ENCODE assay signal across 2 cellular contexts in genomic region chr1:153343811-153344717, GRCh38.
TF ChIP-seq lines count a peak whose summit lies in the region.

No MANE protein-coding gene starts in this region.

TF ChIP-seq in GM12891, 5 proteins besides CTCF, POLR2A, EP300 and RAD21:
- TF ChIP-seq POLR2AphosphoS5 (IDR thresholded peaks at IDR 0.05; ENCODE audit: low read depth, low read length) (0 out of 2 replicates have a peak, but pooled peaks have one; percentile 7), PAX5 (IDR thresholded peaks at IDR 0.05; ENCODE audit: insufficient read depth, low read length, severe bottlenecking) (no peak)

TF ChIP-seq in H1, 55 proteins besides CTCF, POLR2A, EP300 and RAD21:
- no peak for TF ChIP-seq BCL11A (IDR thresholded peaks at IDR 0.05; ENCODE audit: low read depth in 2 of 2, low read length in 2 of 2)
- no peak for TF ChIP-seq CREB1 (IDR thresholded peaks at IDR 0.05)
- no peak for TF ChIP-seq TAF1 (IDR thresholded peaks at IDR 0.05; ENCODE audit: low read depth, low read length)
- TF ChIP-seq TAF7 (optimal IDR thresholded peaks at IDR 0.05; ENCODE audit: borderline replicate concordance, low read depth, low read length) = no peak
- TF ChIP-seq ZNF274 (IDR thresholded peaks at IDR 0.05; ENCODE audit: borderline replicate concordance, extremely low read depth, low read length) = no peak
- no peak for TF ChIP-seq JUN (IDR thresholded peaks at IDR 0.05; ENCODE audit: low read depth, low read length)
- TF ChIP-seq POLR2AphosphoS5 (IDR thresholded peaks at IDR 0.05; ENCODE audit: low read depth, low read length) = no peak
- TF ChIP-seq GTF2F1 (IDR thresholded peaks at IDR 0.05; ENCODE audit: borderline replicate concordance, low read depth, low read length) = no peak
- no peak for TF ChIP-seq RFX5 (IDR thresholded peaks at IDR 0.05; ENCODE audit: borderline replicate concordance, low read depth, low read length)
- no peak for TF ChIP-seq MAFK (IDR thresholded peaks at IDR 0.05; ENCODE audit: low read depth, low read length)
- no peak for TF ChIP-seq TBP (IDR thresholded peaks at IDR 0.05; ENCODE audit: low read depth, low read length)
